Comparison of ENCODE assay signal across 2 cellular contexts in the genomic region with DNA sequence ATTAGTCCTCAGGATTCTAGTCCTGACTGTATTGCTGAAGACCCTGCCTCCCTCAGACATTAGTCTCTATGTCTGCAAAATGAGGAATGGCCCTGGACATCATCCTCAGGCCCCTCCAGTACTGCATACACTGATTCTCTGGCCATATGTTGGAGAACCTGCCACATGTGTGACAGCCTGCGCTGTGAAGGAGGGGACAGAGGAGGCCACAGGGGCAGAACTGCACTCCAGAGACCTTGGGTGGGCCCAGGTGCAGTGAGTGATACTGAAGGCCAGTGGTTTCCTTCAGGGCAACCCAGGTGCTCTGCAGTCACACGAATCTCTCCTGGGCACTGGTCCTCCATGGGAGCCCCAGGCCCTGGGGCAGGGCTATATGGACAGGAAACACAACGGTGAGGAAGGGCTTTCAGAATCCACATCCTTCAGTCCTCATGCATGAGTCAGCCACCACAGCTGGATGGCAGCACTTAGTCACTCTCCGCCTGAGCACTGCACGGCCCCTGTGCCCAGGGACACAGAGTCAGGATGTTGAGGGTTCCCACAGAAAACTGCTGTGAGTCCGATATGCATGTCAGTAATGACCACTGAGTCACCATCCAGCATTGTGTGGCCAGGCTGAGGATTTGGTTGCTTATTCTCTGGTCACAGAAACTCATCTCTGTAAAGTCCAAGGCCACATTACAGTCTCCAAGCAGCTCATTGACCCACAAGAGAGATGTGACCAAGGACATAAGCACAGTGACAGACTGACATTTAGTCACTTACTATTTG.
A peak's percentile ranks its signal among the peaks of the same experiment; 100 is the strongest.
TF ChIP-seq lines count a peak whose summit lies in the region.

No MANE protein-coding gene starts in this region.

TF ChIP-seq in IMR-90, 13 proteins besides CTCF, POLR2A, EP300 and RAD21:
- TF ChIP-seq CHD1 (IDR thresholded peaks at IDR 0.05; ENCODE audit: low read depth, low read length) (0 out of 2 replicates have a peak, but pooled peaks have one; percentile 59), MXI1 (IDR thresholded peaks at IDR 0.05; ENCODE audit: borderline replicate concordance, low read depth, low read length) (peak; percentile 59; the same call in 1 of the 2 replicates), RCOR1 (IDR thresholded peaks at IDR 0.05; ENCODE audit: insufficient replicate concordance, low read length) (peak; percentile 80), SMC3 (IDR thresholded peaks at IDR 0.05; ENCODE audit: low read depth, low read length) (peak; percentile 41), RFX5 (IDR thresholded peaks at IDR 0.05; ENCODE audit: low read depth, low read length) (no peak), MAZ (IDR thresholded peaks at IDR 0.05; ENCODE audit: borderline replicate concordance, low read depth, low read length) (peak; percentile 28; the same call in 1 of the 2 replicates), NFE2L2 (IDR thresholded peaks at IDR 0.05; ENCODE audit: low read depth, low read length) (no peak), FOS (IDR thresholded peaks at IDR 0.05; ENCODE audit: low read depth, low read length) (peak; percentile 97), CEBPB (IDR thresholded peaks at IDR 0.05; ENCODE audit: low read depth, low read length) (peak; percentile 29; the same call in 1 of the 2 replicates), BHLHE40 (IDR thresholded peaks at IDR 0.05; ENCODE audit: low read depth, low read length) (peak; percentile 83), MAFK (IDR thresholded peaks at IDR 0.05; ENCODE audit: low read depth, low read length) (0 out of 2 replicates have a peak, but pooled peaks have one; percentile 13)
- TF ChIP-seq, protein P1, sequence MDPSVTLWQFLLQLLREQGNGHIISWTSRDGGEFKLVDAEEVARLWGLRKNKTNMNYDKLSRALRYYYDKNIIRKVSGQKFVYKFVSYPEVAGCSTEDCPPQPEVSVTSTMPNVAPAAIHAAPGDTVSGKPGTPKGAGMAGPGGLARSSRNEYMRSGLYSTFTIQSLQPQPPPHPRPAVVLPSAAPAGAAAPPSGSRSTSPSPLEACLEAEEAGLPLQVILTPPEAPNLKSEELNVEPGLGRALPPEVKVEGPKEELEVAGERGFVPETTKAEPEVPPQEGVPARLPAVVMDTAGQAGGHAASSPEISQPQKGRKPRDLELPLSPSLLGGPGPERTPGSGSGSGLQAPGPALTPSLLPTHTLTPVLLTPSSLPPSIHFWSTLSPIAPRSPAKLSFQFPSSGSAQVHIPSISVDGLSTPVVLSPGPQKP (IDR thresholded peaks at IDR 0.05; ENCODE audit: borderline replicate concordance, low read depth, low read length), result no peak
- TF ChIP-seq, protein P2, sequence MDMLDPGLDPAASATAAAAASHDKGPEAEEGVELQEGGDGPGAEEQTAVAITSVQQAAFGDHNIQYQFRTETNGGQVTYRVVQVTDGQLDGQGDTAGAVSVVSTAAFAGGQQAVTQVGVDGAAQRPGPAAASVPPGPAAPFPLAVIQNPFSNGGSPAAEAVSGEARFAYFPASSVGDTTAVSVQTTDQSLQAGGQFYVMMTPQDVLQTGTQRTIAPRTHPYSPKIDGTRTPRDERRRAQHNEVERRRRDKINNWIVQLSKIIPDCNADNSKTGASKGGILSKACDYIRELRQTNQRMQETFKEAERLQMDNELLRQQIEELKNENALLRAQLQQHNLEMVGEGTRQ (IDR thresholded peaks at IDR 0.05; ENCODE audit: low read depth, low read length), result no peak

TF ChIP-seq in HepG2, 621 proteins besides CTCF, POLR2A, EP300 and RAD21:
- TF ChIP-seq, protein P3, sequence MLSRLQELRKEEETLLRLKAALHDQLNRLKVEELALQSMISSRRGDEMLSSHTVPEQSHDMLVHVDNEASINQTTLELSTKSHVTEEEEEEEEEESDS (CRISPR knock-in tag; IDR thresholded peaks at IDR 0.05; ENCODE audit: borderline replicate concordance), result no peak
- TF ChIP-seq STAG1 (CRISPR knock-in tag; IDR thresholded peaks at IDR 0.05) (peak; percentile 58), FOSL2 (CRISPR knock-in tag; IDR thresholded peaks at IDR 0.05) (peak; percentile 65)
